ENCODE assay signal across 26 cellular contexts in the genomic region with DNA sequence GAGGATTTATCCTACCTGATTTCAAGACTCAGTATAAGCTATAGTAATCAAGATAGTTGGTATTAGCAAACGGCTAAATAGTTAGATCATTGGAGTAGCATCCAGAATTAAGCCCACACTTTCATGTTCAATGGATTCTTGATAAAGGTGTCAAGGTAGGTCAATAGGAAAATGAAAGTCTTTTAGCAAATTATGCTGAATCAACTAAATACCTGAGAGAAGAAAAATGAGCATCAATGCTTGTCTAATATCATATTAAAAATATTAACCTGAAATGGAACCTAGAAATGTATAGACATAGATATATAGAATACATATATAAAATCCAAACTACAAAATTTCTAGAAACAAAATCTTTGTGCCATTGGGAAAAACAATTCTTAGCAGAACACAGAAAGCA.
"Had no signal": no experiment of that assay in that cellular context is flagged by ENCODE, and none has a peak within 500 bp of the region (broad histone marks: within the 10 kb centered on the region; RNA-seq: fewer than 3 reads in every experiment).

No MANE protein-coding gene starts in this region.

- H3K27me3 ChIP-seq: stomach, suprapubic skin, testis, thyroid gland, tibial artery, tibial nerve, transverse colon, upper lobe of left lung, upper lobe of right lung, uterus, vagina had no signal

- FAIRE-seq: urothelium cell line had no signal

- ATAC-seq: stimulated activated effector memory CD8-positive, alpha-beta T cell treated with anti-CD3 and anti-CD28 coated beads, Interleukin-12 subunit alpha, Interleukin-12 subunit beta, amount 100 ng/mL, for 72 hours; stimulated activated memory B cell treated with anti-CD40 and anti-IgM and Interleukin-4, amounts not matched to agents 10 μg/mL and 1 μg/mL and 100 μg/mL, for 72 hours; stimulated activated naive B cell treated with anti-CD40 and anti-IgM and Interleukin-4, amounts not matched to agents 10 μg/mL and 1 μg/mL and 100 μg/mL, for 72 hours; stimulated activated naive CD8-positive, alpha-beta T cell treated with anti-CD3 and anti-CD28 coated beads, Interleukin-15, amount 100 ng/mL, for 72 hours; stimulated activated naive CD8-positive, alpha-beta T cell treated with anti-CD3 and anti-CD28 coated beads, Interleukin-15, Interleukin-2, amounts not matched to agents 100 U/mL and 50 U/mL, for 24 hours; upper lobe of right lung had no signal

- H3K36me3 ChIP-seq: stomach, suprapubic skin, thoracic aorta, thyroid gland, tibial artery, tibial nerve, transverse colon, upper lobe of left lung, upper lobe of right lung, uterus, vagina had no signal

- H3K4me1 ChIP-seq: stomach, suprapubic skin, tibial artery, tibial nerve, transverse colon, upper lobe of left lung, upper lobe of right lung, uterus, vagina had no signal

- DNase-seq: stimulated activated CD4-positive, alpha-beta T cell treated with anti-CD3 and anti-CD28 coated beads, Interleukin-2, amount 100 ng/mL, for 48 hours; stimulated activated CD4-positive, alpha-beta T cell treated with anti-CD3 and anti-CD28 coated beads, Interleukin-4, amount 100 ng/mL, for 1 hour; stimulated activated CD4-positive, alpha-beta T cell treated with anti-CD3 and anti-CD28 coated beads, Interleukin-4, amount 100 ng/mL, for 24 hours; stimulated activated CD4-positive, alpha-beta T cell treated with anti-CD3 and anti-CD28 coated beads, Interleukin-4, amount 100 ng/mL, for 4 hours; stimulated activated CD8-positive, alpha-beta memory T cell treated with anti-CD3 and anti-CD28 coated beads, Interleukin-4, amount 100 ng/mL, for 48 hours; stimulated activated naive B cell treated with anti-CD40 and anti-IgM and Interleukin-4, amounts not matched to agents 10 μg/mL and 1 μg/mL and 100 μg/mL, for 72 hours; stimulated activated naive CD4-positive, alpha-beta T cell; stimulated activated naive CD4-positive, alpha-beta T cell treated with Interleukin-2 at 50 U/mL for 16 hours; stimulated activated naive CD8-positive, alpha-beta T cell treated with anti-CD3 and anti-CD28 coated beads, Interleukin-15, amount 100 ng/mL, for 72 hours; stimulated activated naive CD8-positive, alpha-beta T cell treated with anti-CD3 and anti-CD28 coated beads, Interleukin-15, Interleukin-2, amounts not matched to agents 100 U/mL and 50 U/mL, for 24 hours; stomach; substantia nigra; testis; thyroid gland; tibial artery; transverse colon; upper lobe of left lung; upper lobe of right lung; uterus had no signal

- H3K27ac ChIP-seq: stomach, suprapubic skin, testis, thoracic aorta, thyroid gland, tibial artery, tibial nerve, transverse colon, upper lobe of left lung, upper lobe of right lung, uterus, vagina had no signal

- H3K4me3 ChIP-seq: stomach, suprapubic skin, testis, thoracic aorta, thyroid gland, tibial artery, tibial nerve, transverse colon, upper lobe of left lung, upper lobe of right lung, uterus, vagina had no signal

- H3K9me3 ChIP-seq: stomach, suprapubic skin, testis, thoracic aorta, thyroid gland, tibial artery, tibial nerve, transverse colon, upper lobe of left lung, upper lobe of right lung, uterus, vagina had no signal
